In the genomic region with DNA sequence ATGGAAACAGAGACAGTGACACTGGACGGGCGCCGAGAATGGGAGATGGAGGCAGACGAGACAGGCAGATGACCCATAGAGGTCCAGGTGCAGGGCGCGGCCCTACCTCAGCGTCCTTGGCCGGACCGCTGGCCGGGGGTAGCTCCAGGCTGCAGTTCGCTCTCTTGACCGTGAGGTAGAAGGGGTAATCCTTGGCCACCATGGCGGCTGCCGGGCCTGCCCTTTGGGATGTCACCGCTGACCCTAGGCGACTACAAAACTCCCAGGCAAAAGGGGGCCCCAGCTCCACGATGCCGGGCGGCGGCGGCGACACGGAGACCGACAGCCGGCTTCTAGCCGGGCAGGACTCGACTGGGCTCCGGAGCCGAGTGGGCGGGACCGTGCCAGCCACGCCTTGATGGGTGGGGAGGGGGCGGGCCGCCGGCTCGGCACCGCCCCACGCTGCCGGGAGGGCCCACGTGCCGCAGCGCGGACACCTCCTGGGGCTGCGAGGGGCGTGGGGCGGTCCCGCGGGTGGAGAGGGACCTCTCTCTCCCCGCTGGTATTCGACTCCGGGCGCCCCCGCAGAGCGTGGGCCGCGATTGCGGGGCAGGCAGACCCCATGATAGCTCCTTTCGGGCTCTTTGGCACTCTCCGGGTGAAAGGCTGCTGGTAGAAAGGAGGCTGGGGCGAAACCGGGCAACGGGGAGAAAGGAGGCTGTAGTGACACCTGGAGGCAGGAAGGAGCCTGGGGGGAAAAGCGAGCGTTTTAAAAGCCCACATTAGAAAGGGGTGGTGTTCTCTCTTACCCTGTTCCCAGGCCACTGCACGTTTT, we compare ENCODE assay signal across 1 cellular context.
A peak's percentile ranks its signal among the peaks of the same experiment; 100 is the strongest.
TF ChIP-seq lines count a peak whose summit lies in the region.

TSS of gene ARHGEF3 (minus strand) at position 353 of the 814 bp plus-strand sequence. CDS start at position 202, 151 bp downstream.

TF ChIP-seq in HepG2, 621 proteins besides CTCF, POLR2A, EP300 and RAD21 (continued from another document and continues in another):
- TF ChIP-seq AHR (CRISPR knock-in tag; IDR thresholded peaks at IDR 0.05) (no peak; the same call in 1 of the 2 replicates), SMYD3 (CRISPR knock-in tag; IDR thresholded peaks at IDR 0.05) (no peak), NFYC (CRISPR knock-in tag; IDR thresholded peaks at IDR 0.05) (no peak), ZNF766 (CRISPR knock-in tag; IDR thresholded peaks at IDR 0.05; ENCODE audit: borderline replicate concordance) (peak; percentile 56; the same call in 1 of the 2 replicates), ZNF674 (CRISPR knock-in tag; IDR thresholded peaks at IDR 0.05; ENCODE audit: low read depth) (peak; percentile 48; the same call in 1 of the 2 replicates), AKNA (CRISPR knock-in tag; IDR thresholded peaks at IDR 0.05; ENCODE audit: borderline replicate concordance) (no peak), ZNF205 (CRISPR knock-in tag; IDR thresholded peaks at IDR 0.05) (no peak; the same call in none of the 2 replicates), HMG20B (CRISPR knock-in tag; conservative IDR thresholded peaks at IDR 0.05) (no peak), RFX5 (IDR thresholded peaks at IDR 0.05; ENCODE audit: low read depth, low read length) (no peak), ZNF207 (IDR thresholded peaks at IDR 0.05; ENCODE audit: borderline replicate concordance) (no peak), EEA1 (CRISPR knock-in tag; IDR thresholded peaks at IDR 0.05; ENCODE audit: borderline replicate concordance) (no peak), HNF4A (CRISPR knock-in tag; IDR thresholded peaks at IDR 0.05) (no peak), ZSCAN31 (CRISPR knock-in tag; IDR thresholded peaks at IDR 0.05; ENCODE audit: low read depth) (peak; percentile 84), NFIB (CRISPR knock-in tag; IDR thresholded peaks at IDR 0.05; ENCODE audit: borderline replicate concordance) (no peak), BRCA1 (CRISPR knock-in tag; IDR thresholded peaks at IDR 0.05) (no peak), NAIF1 (CRISPR knock-in tag; IDR thresholded peaks at IDR 0.05; ENCODE audit: borderline replicate concordance) (0 out of 2 replicates have a peak, but pooled peaks have one; percentile 23), HCFC1 (IDR thresholded peaks at IDR 0.05; ENCODE audit: low read depth, low read length) (no peak), EED (CRISPR knock-in tag; IDR thresholded peaks at IDR 0.05) (peak; percentile 88), SPEN (CRISPR knock-in tag; IDR thresholded peaks at IDR 0.05; ENCODE audit: low read depth) (peak; percentile 69), HMGA1 (CRISPR knock-in tag; conservative IDR thresholded peaks at IDR 0.05) (no peak), ZNF33A (CRISPR knock-in tag; IDR thresholded peaks at IDR 0.05; ENCODE audit: borderline replicate concordance) (no peak), MAFG (CRISPR knock-in tag; IDR thresholded peaks at IDR 0.05) (no peak), ZNF234 (CRISPR knock-in tag; conservative IDR thresholded peaks at IDR 0.05) (no peak), CREB1 (IDR thresholded peaks at IDR 0.05) (no peak), CREB1 (CRISPR knock-in tag; IDR thresholded peaks at IDR 0.05) (no peak), ZIK1 (CRISPR knock-in tag; IDR thresholded peaks at IDR 0.05; ENCODE audit: borderline replicate concordance, low read depth) (peak; percentile 37; the same call in 1 of the 2 replicates), ZNF510 (CRISPR knock-in tag; IDR thresholded peaks at IDR 0.05; ENCODE audit: low read depth) (no peak), SKI (IDR thresholded peaks at IDR 0.05; ENCODE audit: partially characterized antibody) (peak; percentile 17), TBX3 (IDR thresholded peaks at IDR 0.05; ENCODE audit: borderline replicate concordance) (0 out of 2 replicates have a peak, but pooled peaks have one; percentile 21), MXI1 (IDR thresholded peaks at IDR 0.05; ENCODE audit: borderline replicate concordance, low read depth, low read length) (peak; percentile 91), MBNL3 (CRISPR knock-in tag; conservative IDR thresholded peaks at IDR 0.05) (no peak), ZNF12 (CRISPR knock-in tag; IDR thresholded peaks at IDR 0.05) (no peak), RXRA (CRISPR knock-in tag; IDR thresholded peaks at IDR 0.05) (peak; percentile 5; the same call in 1 of the 2 replicates), NKX3-1 (CRISPR knock-in tag; IDR thresholded peaks at IDR 0.05) (no peak), TERF1 (CRISPR knock-in tag; IDR thresholded peaks at IDR 0.05) (no peak), PAF1 (CRISPR knock-in tag; IDR thresholded peaks at IDR 0.05) (no peak), AKAP8 (CRISPR knock-in tag; IDR thresholded peaks at IDR 0.05) (no peak), KDM3A (CRISPR knock-in tag; IDR thresholded peaks at IDR 0.05; ENCODE audit: low read depth) (no peak; the same call in 1 of the 2 replicates), KLF13 (CRISPR knock-in tag; IDR thresholded peaks at IDR 0.05) (no peak), ZNF160 (CRISPR knock-in tag; IDR thresholded peaks at IDR 0.05) (peak; percentile 59; the same call in 1 of the 2 replicates), TEAD2 (CRISPR knock-in tag; IDR thresholded peaks at IDR 0.05) (no peak), EZH2 (conservative IDR thresholded peaks at IDR 0.05; ENCODE audit: low read depth, low read length) (no peak), MED13 (CRISPR knock-in tag; IDR thresholded peaks at IDR 0.05) (no peak), ZNF670 (CRISPR knock-in tag; IDR thresholded peaks at IDR 0.05; ENCODE audit: borderline replicate concordance) (peak; percentile 79; the same call in 1 of the 2 replicates)
- TF ChIP-seq, protein P1, sequence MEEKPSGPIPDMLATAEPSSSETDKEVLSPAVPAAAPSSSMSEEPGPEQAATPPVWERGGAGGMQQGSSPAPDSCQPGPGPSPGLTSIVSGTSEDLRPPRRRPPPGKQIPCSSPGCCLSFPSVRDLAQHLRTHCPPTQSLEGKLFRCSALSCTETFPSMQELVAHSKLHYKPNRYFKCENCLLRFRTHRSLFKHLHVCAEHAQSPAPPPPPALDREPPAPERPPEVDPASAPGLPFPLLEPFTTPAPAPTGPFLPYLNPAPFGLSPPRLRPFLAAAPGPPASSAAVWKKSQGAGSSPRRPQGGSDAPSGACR (CRISPR knock-in tag; IDR thresholded peaks at IDR 0.05): no peak
- TF ChIP-seq, protein P2, sequence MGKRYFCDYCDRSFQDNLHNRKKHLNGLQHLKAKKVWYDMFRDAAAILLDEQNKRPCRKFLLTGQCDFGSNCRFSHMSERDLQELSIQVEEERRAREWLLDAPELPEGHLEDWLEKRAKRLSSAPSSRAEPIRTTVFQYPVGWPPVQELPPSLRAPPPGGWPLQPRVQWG (CRISPR knock-in tag; IDR thresholded peaks at IDR 0.05; ENCODE audit: borderline replicate concordance, low read depth): no peak
- TF ChIP-seq, protein P3, sequence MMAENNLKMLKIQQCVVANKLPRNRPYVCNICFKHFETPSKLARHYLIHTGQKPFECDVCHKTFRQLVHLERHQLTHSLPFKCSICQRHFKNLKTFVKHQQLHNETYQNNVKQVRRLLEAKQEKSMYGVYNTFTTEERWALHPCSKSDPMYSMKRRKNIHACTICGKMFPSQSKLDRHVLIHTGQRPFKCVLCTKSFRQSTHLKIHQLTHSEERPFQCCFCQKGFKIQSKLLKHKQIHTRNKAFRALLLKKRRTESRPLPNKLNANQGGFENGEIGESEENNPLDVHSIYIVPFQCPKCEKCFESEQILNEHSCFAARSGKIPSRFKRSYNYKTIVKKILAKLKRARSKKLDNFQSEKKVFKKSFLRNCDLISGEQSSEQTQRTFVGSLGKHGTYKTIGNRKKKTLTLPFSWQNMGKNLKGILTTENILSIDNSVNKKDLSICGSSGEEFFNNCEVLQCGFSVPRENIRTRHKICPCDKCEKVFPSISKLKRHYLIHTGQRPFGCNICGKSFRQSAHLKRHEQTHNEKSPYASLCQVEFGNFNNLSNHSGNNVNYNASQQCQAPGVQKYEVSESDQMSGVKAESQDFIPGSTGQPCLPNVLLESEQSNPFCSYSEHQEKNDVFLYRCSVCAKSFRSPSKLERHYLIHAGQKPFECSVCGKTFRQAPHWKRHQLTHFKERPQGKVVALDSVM (CRISPR knock-in tag; IDR thresholded peaks at IDR 0.05): peak; percentile 91
- TF ChIP-seq, protein P4, sequence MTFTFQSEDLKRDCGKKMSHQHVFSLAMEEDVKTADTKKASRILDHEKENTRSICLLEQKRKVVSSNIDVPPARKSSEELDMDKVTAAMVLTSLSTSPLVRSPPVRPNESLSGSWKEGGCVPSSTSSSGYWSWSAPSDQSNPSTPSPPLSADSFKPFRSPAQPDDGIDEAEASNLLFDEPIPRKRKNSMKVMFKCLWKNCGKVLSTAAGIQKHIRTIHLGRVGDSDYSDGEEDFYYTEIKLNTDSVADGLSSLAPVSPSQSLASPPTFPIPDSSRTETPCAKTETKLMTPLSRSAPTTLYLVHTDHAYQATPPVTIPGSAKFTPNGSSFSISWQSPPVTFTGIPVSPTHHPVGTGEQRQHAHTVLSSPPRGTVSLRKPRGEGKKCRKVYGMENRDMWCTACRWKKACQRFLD (CRISPR knock-in tag; IDR thresholded peaks at IDR 0.05; ENCODE audit: borderline replicate concordance): no peak
- TF ChIP-seq, protein P5, sequence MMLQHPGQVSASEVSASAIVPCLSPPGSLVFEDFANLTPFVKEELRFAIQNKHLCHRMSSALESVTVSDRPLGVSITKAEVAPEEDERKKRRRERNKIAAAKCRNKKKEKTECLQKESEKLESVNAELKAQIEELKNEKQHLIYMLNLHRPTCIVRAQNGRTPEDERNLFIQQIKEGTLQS (CRISPR knock-in tag; IDR thresholded peaks at IDR 0.05): 0 out of 2 replicates have a peak, but pooled peaks have one; percentile 9
- TF ChIP-seq, protein P6, sequence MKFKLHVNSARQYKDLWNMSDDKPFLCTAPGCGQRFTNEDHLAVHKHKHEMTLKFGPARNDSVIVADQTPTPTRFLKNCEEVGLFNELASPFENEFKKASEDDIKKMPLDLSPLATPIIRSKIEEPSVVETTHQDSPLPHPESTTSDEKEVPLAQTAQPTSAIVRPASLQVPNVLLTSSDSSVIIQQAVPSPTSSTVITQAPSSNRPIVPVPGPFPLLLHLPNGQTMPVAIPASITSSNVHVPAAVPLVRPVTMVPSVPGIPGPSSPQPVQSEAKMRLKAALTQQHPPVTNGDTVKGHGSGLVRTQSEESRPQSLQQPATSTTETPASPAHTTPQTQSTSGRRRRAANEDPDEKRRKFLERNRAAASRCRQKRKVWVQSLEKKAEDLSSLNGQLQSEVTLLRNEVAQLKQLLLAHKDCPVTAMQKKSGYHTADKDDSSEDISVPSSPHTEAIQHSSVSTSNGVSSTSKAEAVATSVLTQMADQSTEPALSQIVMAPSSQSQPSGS (CRISPR knock-in tag; IDR thresholded peaks at IDR 0.05): no peak
- TF ChIP-seq, protein P7, sequence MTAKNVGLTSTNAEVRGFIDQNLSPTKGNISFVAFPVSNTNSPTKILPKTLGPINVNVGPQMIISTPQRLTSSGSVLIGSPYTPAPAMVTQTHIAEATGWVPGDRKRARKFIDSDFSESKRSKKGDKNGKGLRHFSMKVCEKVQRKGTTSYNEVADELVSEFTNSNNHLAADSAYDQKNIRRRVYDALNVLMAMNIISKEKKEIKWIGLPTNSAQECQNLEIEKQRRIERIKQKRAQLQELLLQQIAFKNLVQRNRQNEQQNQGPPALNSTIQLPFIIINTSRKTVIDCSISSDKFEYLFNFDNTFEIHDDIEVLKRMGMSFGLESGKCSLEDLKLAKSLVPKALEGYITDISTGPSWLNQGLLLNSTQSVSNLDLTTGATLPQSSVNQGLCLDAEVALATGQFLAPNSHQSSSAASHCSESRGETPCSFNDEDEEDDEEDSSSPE (CRISPR knock-in tag; IDR thresholded peaks at IDR 0.05): peak; percentile 71; the same call in 1 of the 2 replicates
- TF ChIP-seq, protein P8, sequence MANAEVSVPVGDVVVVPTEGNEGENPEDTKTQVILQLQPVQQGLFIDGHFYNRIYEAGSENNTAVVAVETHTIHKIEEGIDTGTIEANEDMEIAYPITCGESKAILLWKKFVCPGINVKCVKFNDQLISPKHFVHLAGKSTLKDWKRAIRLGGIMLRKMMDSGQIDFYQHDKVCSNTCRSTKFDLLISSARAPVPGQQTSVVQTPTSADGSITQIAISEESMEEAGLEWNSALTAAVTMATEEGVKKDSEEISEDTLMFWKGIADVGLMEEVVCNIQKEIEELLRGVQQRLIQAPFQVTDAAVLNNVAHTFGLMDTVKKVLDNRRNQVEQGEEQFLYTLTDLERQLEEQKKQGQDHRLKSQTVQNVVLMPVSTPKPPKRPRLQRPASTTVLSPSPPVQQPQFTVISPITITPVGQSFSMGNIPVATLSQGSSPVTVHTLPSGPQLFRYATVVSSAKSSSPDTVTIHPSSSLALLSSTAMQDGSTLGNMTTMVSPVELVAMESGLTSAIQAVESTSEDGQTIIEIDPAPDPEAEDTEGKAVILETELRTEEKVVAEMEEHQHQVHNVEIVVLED (CRISPR knock-in tag; IDR thresholded peaks at IDR 0.05; ENCODE audit: borderline replicate concordance): peak; percentile 70
